Comparison of ENCODE assay signal across 21 cellular contexts in genomic region chr3:84967767-84968581, GRCh38. TPM values are rescaled to one million over a fixed set of nuclear protein-coding genes. Genes with fewer than 3 reads are reported as not detected.
DNase-seq lines count a peak whose midpoint lies in the region; ATAC-seq, FAIRE-seq and TF ChIP-seq lines count a peak whose summit lies in the region.
"Had no signal": no experiment of that assay in that cellular context is flagged by ENCODE, and none has a peak within 500 bp of the region (broad histone marks: within the 10 kb centered on the region; RNA-seq: fewer than 3 reads in every experiment).

No MANE protein-coding gene starts in this region.

- WGBS in HUES64, result 27% methylated on average over 4 of the region's 5 CpGs

- POLR2A ChIA-PET in GM10248 (lab: Yijun Ruan, JAX), result no interaction called here

- no peaks in the 10 kb centered on the region for H3K9me3 Mint-ChIP-seq in activated naive CD4-positive, alpha-beta T cell treated with anti-CD3 and anti-CD28 coated beads, Interleukin-2, amount 50 U/mL, for 72 hours
- H3K9me3 Mint-ChIP-seq: activated B cell treated with CpG ODN at 0.5 μM for 24 hours; activated T-helper 17 cell treated with anti-CD3 and anti-CD28 coated beads, Interleukin-2, amount 50 U/mL, for 72 hours had no signal

- no peak overlapping the region for H3K27ac Mint-ChIP-seq in activated naive CD4-positive, alpha-beta T cell treated with anti-CD3 and anti-CD28 coated beads, Interleukin-2, amount 50 U/mL, for 72 hours
- H3K27ac Mint-ChIP-seq: activated B cell treated with CpG ODN at 0.5 μM for 24 hours; activated T-helper 17 cell treated with anti-CD3 and anti-CD28 coated beads, Interleukin-2, amount 50 U/mL, for 72 hours; IgD-negative memory B cell had no signal

- no peaks in the 10 kb centered on the region for H3K27me3 ChIP-seq in HUES64 (ENCODE audit: insufficient read depth, low read length)
- H3K27me3 ChIP-seq in bronchial epithelial cell (ENCODE audit: control insufficient read depth, insufficient read depth, low read length), result no peaks in the 10 kb centered on the region
- H3K27me3 ChIP-seq in iPS-20b (ENCODE audit: insufficient read depth, low read length), result no peaks in the 10 kb centered on the region
- no peaks in the 10 kb centered on the region for H3K27me3 ChIP-seq in skeletal muscle tissue (ENCODE audit: control insufficient read depth in 3 of 3, insufficient read depth in 3 of 3, low read length in 3 of 3)
- H3K27me3 ChIP-seq in H7 (ENCODE audit: control insufficient read depth, insufficient read depth, low read length), result no peaks in the 10 kb centered on the region
- H3K27me3 ChIP-seq: Peyer's patch had no signal

- H3K4me3 ChIP-seq in HUES64 (ENCODE audit: low read length), result peak overlapping the region; percentile 30
- no peak overlapping the region for H3K4me3 ChIP-seq in bronchial epithelial cell (ENCODE audit: low read depth, low read length)
- H3K4me3 ChIP-seq in iPS-20b (ENCODE audit: low read length), result peak overlapping the region; percentile 57
- peak overlapping the region; percentile 10 to 68 (median 37) for H3K4me3 ChIP-seq in skeletal muscle tissue (ENCODE audit: low read length in 3 of 3)
- no peak overlapping the region for H3K4me3 ChIP-seq in H7 (ENCODE audit: insufficient read depth, low read depth, low read length)
- H3K4me3 ChIP-seq: coronary artery, mucosa of descending colon, Peyer's patch, skin epidermis, tibial artery had no signal

- ATAC-seq in activated naive CD4-positive, alpha-beta T cell treated with anti-CD3 and anti-CD28 coated beads, Interleukin-2, amount 50 U/mL, for 72 hours, result no peak
- ATAC-seq: activated T-helper 17 cell treated with anti-CD3 and anti-CD28 coated beads, Interleukin-2, amount 50 U/mL, for 72 hours; mucosa of descending colon had no signal

- H3K9ac ChIP-seq in HUES64 (ENCODE audit: low read depth, low read length) (0 out of 2 replicates have a peak overlapping the region, but pooled peaks have one; percentile 12), iPS-20b (ENCODE audit: low read depth, low read length) (peak overlapping the region; percentile 49; the same call in 1 of the 2 replicates), skeletal muscle tissue (ENCODE audit: low read depth in 1 of 3, low read length in 3 of 3) (peak overlapping the region; percentile 10 to 69 (median 35))

- H3K9me3 ChIP-seq in HUES64 (ENCODE audit: insufficient read depth, low read depth, low read length) (no peaks in the 10 kb centered on the region), iPS-20b (ENCODE audit: insufficient read depth, low read depth, low read length) (no peaks in the 10 kb centered on the region), skeletal muscle tissue (ENCODE audit: control insufficient read depth in 3 of 3, low read length in 3 of 3) (no peaks in the 10 kb centered on the region)
- H3K9me3 ChIP-seq: mucosa of descending colon, Peyer's patch, tibial artery had no signal

- DNase-seq in bronchial epithelial cell (ENCODE audit: low read depth) (peak; percentile 9), H7 (no peak), GM10248 (ENCODE audit: extremely low spot score) (no peak)
- DNase-seq in activated naive CD4-positive, alpha-beta T cell treated with anti-CD3 and anti-CD28 coated beads, Interleukin-2, amount 50 U/mL, for 72 hours (ENCODE audit: low spot score in 2 of 2), result no peak
- DNase-seq: activated B cell treated with CpG ODN at 0.5 μM for 24 hours; activated CD8-positive, alpha-beta memory T cell treated with anti-CD3 and anti-CD28 coated beads for 24 hours; kidney glomerular epithelial cell; mucosa of descending colon; MV-4-11; NCI-H82; Peyer's patch; stimulated activated CD4-positive, alpha-beta T cell treated with anti-CD3 and anti-CD28 coated beads, Interleukin-4, amount 100 ng/mL, for 4 hours; tibial artery had no signal

- H3K4me1 ChIP-seq in HUES64 (ENCODE audit: insufficient read depth, low read length), result peaks cover 75% of the 10 kb centered on the region
- H3K4me1 ChIP-seq in iPS-20b (ENCODE audit: insufficient read depth, low read length), result peaks cover 74% of the 10 kb centered on the region
- peaks cover 0 to 2% (median 0%) of the 10 kb centered on the region in 3 donors for H3K4me1 ChIP-seq in skeletal muscle tissue (ENCODE audit: control insufficient read depth in 3 of 3, insufficient read depth in 3 of 3, low read length in 3 of 3)
- H3K4me1 ChIP-seq: Peyer's patch, tibial artery had no signal

- H3K36me3 ChIP-seq in HUES64 (ENCODE audit: insufficient read depth, low read length) (no peaks in the 10 kb centered on the region), bronchial epithelial cell (ENCODE audit: control insufficient read depth, insufficient read depth, low read length) (no peaks in the 10 kb centered on the region), iPS-20b (ENCODE audit: insufficient read depth, low read depth, low read length) (no peaks in the 10 kb centered on the region), skeletal muscle tissue (ENCODE audit: control insufficient read depth in 3 of 3, insufficient read depth in 3 of 3, low read length in 3 of 3) (peaks cover 0 to 2% (median 0%) of the 10 kb centered on the region in 3 donors), H7 (replicated peaks; ENCODE audit: control insufficient read depth, insufficient read depth, low read length) (no peaks in the 10 kb centered on the region)
- H3K36me3 ChIP-seq: Peyer's patch, tibial artery had no signal

- no peaks in the 10 kb centered on the region for H3K36me3 Mint-ChIP-seq in activated naive CD4-positive, alpha-beta T cell treated with anti-CD3 and anti-CD28 coated beads, Interleukin-2, amount 50 U/mL, for 72 hours
- H3K36me3 Mint-ChIP-seq: IgD-negative memory B cell had no signal

- no peak for FAIRE-seq in bronchial epithelial cell (lab: Jason Lieb, UNC)

- CTCF ChIA-PET in GM10248 (lab: Yijun Ruan, JAX), result no interaction called here

- TF ChIP-seq CTCF in bronchial epithelial cell (IDR thresholded peaks at IDR 0.05; ENCODE audit: insufficient read depth, low read length, severe bottlenecking), result no peak
- no peak for TF ChIP-seq CTCF in GM10248 (IDR thresholded peaks at IDR 0.05; ENCODE audit: control extremely low read depth, extremely low read depth, low read depth, missing control alignments)

- H3K27ac ChIP-seq in HUES64 (ENCODE audit: low read depth, low read length), result peak overlapping the region; percentile 88
- H3K27ac ChIP-seq in iPS-20b (ENCODE audit: low read length), result peak overlapping the region; percentile 44
- H3K27ac ChIP-seq in skeletal muscle tissue (ENCODE audit: low read depth, low read length), result no peak overlapping the region
- H3K27ac ChIP-seq: coronary artery, Peyer's patch, skin epidermis, tibial artery had no signal

RNA-seq across cellular contexts. Expression of gene CADM2, which starts 9.2 kb away (rescaled TPM):
- 6.9 TPM for polyA plus RNA-seq in HUES64 (2013, experiment 1 of 2)
- polyA plus RNA-seq in HUES64 (2013, experiment 2 of 2), result 7.7 TPM
- total RNA-seq in bronchial epithelial cell, result under 0.01 and 0.26 TPM in 2 replicates
- 4.2 TPM for total RNA-seq in skeletal muscle tissue
- total RNA-seq in H7 (2014; rRNA removed; shearing (Covaris generic)), result 1.8 and 2.7 TPM in 2 replicates
- total RNA-seq in activated naive CD4-positive, alpha-beta T cell treated with anti-CD3 and anti-CD28 coated beads, Interleukin-2, amount 50 U/mL, for 72 hours, result not detected
- total RNA-seq: activated B cell treated with CpG ODN at 0.5 μM for 24 hours; activated T-helper 17 cell treated with anti-CD3 and anti-CD28 coated beads, Interleukin-2, amount 50 U/mL, for 72 hours had no signal
- polyA plus RNA-seq: BJ, IgD-negative memory B cell had no signal

Comparison
In these comparisons a context has a peak if more than half of its experiments do, and no peak if none do; other contexts are left out.
1. H3K4me3 ChIP-seq: peak in HUES64 (single experiment), iPS-20b (single experiment) and skeletal muscle tissue (3 of 3); none in bronchial epithelial cell (single experiment) and H7 (single experiment).
2. Peak in every context shown above with its lines, with median percentiles within 50 percentile points of each other: H3K9ac ChIP-seq.